8 cellular contexts compared by ENCODE assay signal in genomic region chr1:214280386-214281029, GRCh38. TPM values are rescaled to one million over a fixed set of nuclear protein-coding genes. Genes with fewer than 3 reads are reported as not detected.
A peak's percentile ranks its signal among the peaks of the same experiment; 100 is the strongest.
DNase-seq lines count a peak whose midpoint lies in the region; ATAC-seq, FAIRE-seq and TF ChIP-seq lines count a peak whose summit lies in the region.

No MANE protein-coding gene starts in this region.

- H3K4me1 ChIP-seq in A549 = peaks cover 22% of the 10 kb centered on the region

- H3K36me3 Mint-ChIP-seq in activated B cell treated with CpG ODN at 0.5 μM for 24 hours (ENCODE audit: low read depth) (no peaks in the 10 kb centered on the region), natural killer cell (no peaks in the 10 kb centered on the region)

- H3K27me3 Mint-ChIP-seq in activated B cell treated with CpG ODN at 0.5 μM for 24 hours = no peaks in the 10 kb centered on the region
- H3K27me3 Mint-ChIP-seq in natural killer cell (ENCODE audit: low read depth in 2 of 2) = no peaks in the 10 kb centered on the region

- no peaks in the 10 kb centered on the region for H3K9me3 ChIP-seq in A549
- H3K9me3 ChIP-seq in MG63 = no peaks in the 10 kb centered on the region

- peak overlapping the region; percentile 77 for H3K4me2 ChIP-seq in A549

- 3% methylated on average over 19 of the region's 44 CpGs for WGBS in A549 (ENCODE audit: missing lambda C conversion rate)

- no peak for TF ChIP-seq EP300 in A549 (IDR thresholded peaks at IDR 0.05)

- H3K27ac Mint-ChIP-seq in activated B cell treated with CpG ODN at 0.5 μM for 24 hours (peak overlapping the region; percentile 76), natural killer cell (peak overlapping the region; percentile 80 to 81)

- CTCF ChIA-PET in A549 (lab: Yijun Ruan, JAX) = interaction anchor here (5.8 to 7.2 kb wide), 2 partner anchors 19 to 50 kb away, joined by 43 to 70 read pairs; no protein-coding TSS in a partner anchor
- CTCF ChIA-PET in activated B cell treated with CpG ODN at 0.5 μM for 24 hours (lab: Charles Lee) = no interaction called here

- H3K36me3 ChIP-seq in MG63 = no peaks in the 10 kb centered on the region

- FAIRE-seq in A549 (lab: Jason Lieb, UNC) = no peak

- POLR2A ChIA-PET in A549 (lab: Yijun Ruan, JAX) (interaction anchor here (0.7 to 1.0 kb wide), 2 partner anchors 11 to 38 kb away, joined by 3 read pairs; no protein-coding TSS in a partner anchor), activated B cell treated with CpG ODN at 0.5 μM for 24 hours (lab: Charles Lee) (interaction anchor here (0.6 to 1.0 kb wide), 2 partner anchors 345 to 1230 kb away, joined by 3 read pairs; partner anchors contain the start of gene RPS6KC1)

- H3K27ac ChIP-seq in A549 = peak overlapping the region; percentile 98 to 99

- H3K4me3 Mint-ChIP-seq in activated B cell treated with CpG ODN at 0.5 μM for 24 hours = peak overlapping the region; percentile 85
- peak overlapping the region; percentile 75 for H3K4me3 Mint-ChIP-seq in natural killer cell

- ATAC-seq in A549 (peak; percentile 69 to 74), HG02588 (IDR thresholded peaks at IDR 0.05; ENCODE audit: unreplicated experiment) (peak; percentile 62), activated B cell treated with CpG ODN at 0.5 μM for 24 hours (ENCODE audit: low read depth) (peak; percentile 9), natural killer cell (peak; percentile 3 to 37 (median 7))

- H3K4me3 ChIP-seq in A549 (peak overlapping the region; percentile 90), MG63 (peak overlapping the region; percentile 70), fibroblast of pulmonary artery (replicated peaks; ENCODE audit: low read depth, low read length) (peak overlapping the region; percentile 82)

- intact Hi-C loops in activated B cell treated with CpG ODN at 0.5 μM for 24 hours (cut with micrococcal nuclease) = loop anchor here (2.0 to 5.0 kb wide), 2 partner anchors 322 to 1423 kb away; partner anchors contain the start of genes CENPF and FLVCR1
- intact Hi-C loops in natural killer cell (cut with micrococcal nuclease) = no loop called here

- H3K27me3 ChIP-seq in MG63 = no peaks in the 10 kb centered on the region

- H3K9me3 Mint-ChIP-seq in activated B cell treated with CpG ODN at 0.5 μM for 24 hours = peaks cover 2% of the 10 kb centered on the region
- H3K9me3 Mint-ChIP-seq in natural killer cell = no peaks in the 10 kb centered on the region

- H3K4me1 Mint-ChIP-seq in activated B cell treated with CpG ODN at 0.5 μM for 24 hours (peaks cover 23% of the 10 kb centered on the region), natural killer cell (peaks cover 57 to 60% of the 10 kb centered on the region in 2 donors)

- no peak for TF ChIP-seq CTCF in A549 (IDR thresholded peaks at IDR 0.05)
- no peak for TF ChIP-seq CTCF in activated B cell treated with CpG ODN at 0.5 μM for 24 hours (IDR thresholded peaks at IDR 0.05)
- TF ChIP-seq CTCF in fibroblast of pulmonary artery (IDR thresholded peaks at IDR 0.05; ENCODE audit: low read length, missing control alignments) = no peak
- TF ChIP-seq CTCF in natural killer cell (IDR thresholded peaks at IDR 0.05) = no peak

- peak; percentile 36 to 54 for DNase-seq in A549 (ENCODE audit: low read depth in 1 of 2, low spot score in 1 of 2)
- peak; percentile 48 for DNase-seq in GDM1 (lab: John Stamatoyannopoulos, UW)
- DNase-seq in MG63 = peak; percentile 57
- DNase-seq in activated B cell treated with CpG ODN at 0.5 μM for 24 hours = no peak
- peak; percentile 50 for DNase-seq in fibroblast of pulmonary artery (ENCODE audit: low read depth)
- DNase-seq in natural killer cell = no peak
- DNase-seq in amniotic stem cell (lab: John Stamatoyannopoulos, UW) = no peak

- TF ChIP-seq POLR2A in A549 (IDR thresholded peaks at IDR 0.05; ENCODE audit: low read length) = peak; percentile 40; the same call in 1 of the 2 replicates

- TF ChIP-seq RAD21 in A549 (conservative IDR thresholded peaks at IDR 0.05 in 1 of 2, IDR thresholded peaks at IDR 0.05 in 1 of 2) = no peak

TF ChIP-seq in A549, 52 proteins besides CTCF, POLR2A, EP300 and RAD21:
- TF ChIP-seq E2F6 (IDR thresholded peaks at IDR 0.05; ENCODE audit: borderline replicate concordance, low read depth) (peak; percentile 62; the same call in 1 of the 2 replicates), MAX (IDR thresholded peaks at IDR 0.05) (peak; percentile 73), ESRRA (IDR thresholded peaks at IDR 0.05; ENCODE audit: borderline replicate concordance, low read length) (no peak)

RNA-seq across cellular contexts. Expression of gene SMYD2, which starts 0.5 kb away (rescaled TPM):
- 54.9 and 57.7 TPM in 2 replicates for polyA plus RNA-seq in A549 (2011; rRNA removed)
- polyA plus RNA-seq in A549 (2012; cell fraction: cytosol; rRNA removed) = 22.9 and 26.2 TPM in 2 replicates
- polyA plus RNA-seq in A549 (2012; cell fraction: nucleus; rRNA removed) = 14.2 and 21.0 TPM in 2 replicates
- polyA plus RNA-seq in A549 (2017; fragmentation: RNase III; extraction: RNeasy Plus Mini Kit Qiagen cat#74134 plus additional on column Dnase treatment) = 32.3 to 32.9 TPM (median 32.3 TPM) in 3 replicates
- 17.8 and 19.0 TPM in 2 replicates for polyA minus RNA-seq in A549 (2011; rRNA and poly(A)+ RNA removed)
- total RNA-seq in MG63 (2014; rRNA removed; shearing (Covaris generic); ENCODE audit: low replicate concordance) = 52.0 and 73.4 TPM in 2 replicates
- total RNA-seq in activated B cell treated with CpG ODN at 0.5 μM for 24 hours = 18.3 and 18.8 TPM in 2 replicates
- total RNA-seq in natural killer cell = 10 to 100 TPM; 23.1 to 27.8 (median 26.9) TPM

Comparison
In these comparisons a context has a peak if more than half of its experiments do, and no peak if none do; other contexts are left out.
1. ATAC-seq: peak in every context shown above with its lines; median percentile 72 in A549; 62 in HG02588; 9 in activated B cell treated with CpG ODN at 0.5 μM for 24 hours; 7 in natural killer cell.
2. DNase-seq: peak in A549 (2 of 2), GDM1 (single experiment), MG63 (single experiment) and fibroblast of pulmonary artery (single experiment); none in activated B cell treated with CpG ODN at 0.5 μM for 24 hours (single experiment), natural killer cell (single experiment) and amniotic stem cell (single experiment).
3. Peak in every context shown above with its lines, with median percentiles within 50 percentile points of each other: H3K4me3 ChIP-seq.